In genomic region chr11:110069158-110069737, GRCh38 we compare ENCODE assay signal across 8 cellular contexts. TPM values are rescaled to one million over a fixed set of nuclear protein-coding genes. Genes with fewer than 3 reads are reported as not detected.
A peak's percentile ranks its signal among the peaks of the same experiment; 100 is the strongest.
DNase-seq lines count a peak whose midpoint lies in the region; ATAC-seq and TF ChIP-seq lines count a peak whose summit lies in the region.

No MANE protein-coding gene starts in this region.

- peak; percentile 71 to 74 for ATAC-seq in upper lobe of left lung (ENCODE audit: low FRiP score in 2 of 2)
- ATAC-seq in effector memory CD8-positive, alpha-beta T cell (replicated peaks) = no peak

- peak overlapping the region; percentile 50 for H3K4me3 Mint-ChIP-seq in HFFc6
- H3K4me3 Mint-ChIP-seq in effector memory CD8-positive, alpha-beta T cell = no peak overlapping the region

- H3K27me3 ChIP-seq in SJCRH30 (no peaks in the 10 kb centered on the region), upper lobe of left lung (no peaks in the 10 kb centered on the region)

- TF ChIP-seq EP300 in upper lobe of left lung (IDR thresholded peaks at IDR 0.05) = peak in 2 of 4 donors; percentile 82 to 83

- WGBS in upper lobe of left lung, 2 donors = 15 to 19% methylated on average over 7 of the region's 7 CpGs

- H3K36me3 ChIP-seq in SJCRH30 (no peaks in the 10 kb centered on the region), upper lobe of left lung (no peaks in the 10 kb centered on the region)

- H3K36me3 Mint-ChIP-seq in HFFc6 (ENCODE audit: low read depth) = no peaks in the 10 kb centered on the region
- no peaks in the 10 kb centered on the region for H3K36me3 Mint-ChIP-seq in effector memory CD8-positive, alpha-beta T cell (ENCODE audit: insufficient read depth)

- no peak for TF ChIP-seq CTCF in HFFc6 (IDR thresholded peaks at IDR 0.05)
- TF ChIP-seq CTCF in upper lobe of left lung (IDR thresholded peaks at IDR 0.05) = no peak

- TF ChIP-seq POLR2A in upper lobe of left lung (IDR thresholded peaks at IDR 0.05) = no peak

- H3K27ac Mint-ChIP-seq in HFFc6 = peak overlapping the region; percentile 74
- no peak overlapping the region for H3K27ac Mint-ChIP-seq in effector memory CD8-positive, alpha-beta T cell

- H3K9me3 ChIP-seq in SJCRH30 (replicated peaks) (no peaks in the 10 kb centered on the region), upper lobe of left lung (no peaks in the 10 kb centered on the region)

- H3K4me1 Mint-ChIP-seq in HFFc6 (ENCODE audit: low read depth) = peaks cover 32% of the 10 kb centered on the region
- no peaks in the 10 kb centered on the region for H3K4me1 Mint-ChIP-seq in effector memory CD8-positive, alpha-beta T cell (ENCODE audit: low read depth in 2 of 2)

- H3K27me3 Mint-ChIP-seq in HFFc6 (ENCODE audit: insufficient read depth) = peaks cover 1% of the 10 kb centered on the region; the same call in 1 of the 2 replicates
- H3K27me3 Mint-ChIP-seq in effector memory CD8-positive, alpha-beta T cell = peaks cover 9 to 36% of the 10 kb centered on the region in 2 donors

- H3K4me1 ChIP-seq in SJCRH30 (peaks cover 14% of the 10 kb centered on the region), upper lobe of left lung (peaks cover 5 to 18% (median 7%) of the 10 kb centered on the region in 4 donors)

- H3K4me3 ChIP-seq in SJCRH30 (peak overlapping the region; percentile 24), upper lobe of left lung (no peak overlapping the region)

- H3K27ac ChIP-seq in SJCRH30 = peak overlapping the region; percentile 65
- peak overlapping the region; percentile 57 to 69 (median 64) for H3K27ac ChIP-seq in upper lobe of left lung

- DNase-seq in AG20443 (ENCODE audit: low spot score) (peak; percentile 66), HFFc6 (peak; percentile 77), SJCRH30 (peak; percentile 71 to 83), glomerular endothelial cell (ENCODE audit: extremely low read depth, low read depth, low spot score) (peak; percentile 95), upper lobe of left lung (peak in 1 of 2 donors; percentile 66), cortex of kidney (lab: John Stamatoyannopoulos, UW) (no peak)
- DNase-seq in effector memory CD8-positive, alpha-beta T cell = no peak
- no peak for DNase-seq in stimulated activated naive CD4-positive, alpha-beta T cell treated with Interleukin-2 at 50 U/mL for 16 hours (lab: John Stamatoyannopoulos, UW)

- no peaks in the 10 kb centered on the region for H3K9me3 Mint-ChIP-seq in HFFc6
- no peaks in the 10 kb centered on the region for H3K9me3 Mint-ChIP-seq in effector memory CD8-positive, alpha-beta T cell

RNA-seq across cellular contexts. Expression of gene ZC3H12C, which starts 23.9 kb away (rescaled TPM):
- total RNA-seq in HFFc6 (2021; fragmentation: NEBNext Ultra II Directional; extraction: Animal tissue kit (Norgen Biotek cat#: 25700)) = 1 to 10 TPM; 3.0 to 6.4 (median 5.0) TPM
- total RNA-seq in SJCRH30 (2014; rRNA removed; shearing (Covaris generic)) = 6.0 and 6.7 TPM in 2 replicates
- 13.5 and 16.8 TPM in 2 replicates for total RNA-seq in glomerular endothelial cell
- total RNA-seq in upper lobe of left lung = 10 to 100 TPM in 5 of 6 donors, 1 to 10 TPM in 1; 5.5 to 24.5 (median 14.6) TPM

Comparison
In these comparisons a context has a peak if more than half of its experiments do, and no peak if none do; other contexts are left out.
1. DNase-seq: peak in AG20443 (single experiment), HFFc6 (single experiment), SJCRH30 (2 of 2) and glomerular endothelial cell (single experiment); none in effector memory CD8-positive, alpha-beta T cell (0 of 3), cortex of kidney (single experiment) and stimulated activated naive CD4-positive, alpha-beta T cell treated with Interleukin-2 at 50 U/mL for 16 hours (single experiment).